In genomic region chr7:138449580-138449979, GRCh38 we compare ENCODE assay signal across 10 cellular contexts. TPM values are rescaled to one million over a fixed set of nuclear protein-coding genes. Genes with fewer than 3 reads are reported as not detected.
A peak's percentile ranks its signal among the peaks of the same experiment; 100 is the strongest.
DNase-seq lines count a peak whose midpoint lies in the region; ATAC-seq, FAIRE-seq and TF ChIP-seq lines count a peak whose summit lies in the region.
"Had no signal": no experiment of that assay in that cellular context is flagged by ENCODE, and none has a peak within 500 bp of the region (broad histone marks: within the 10 kb centered on the region; RNA-seq: fewer than 3 reads in every experiment).

No MANE protein-coding gene starts in this region.

- peaks cover 5% of the 10 kb centered on the region for H3K27me3 Mint-ChIP-seq in CD4-positive, CD25-positive, alpha-beta regulatory T cell
- H3K27me3 Mint-ChIP-seq in naive thymus-derived CD8-positive, alpha-beta T cell = no peaks in the 10 kb centered on the region

- H2AFZ ChIP-seq in KMS-11 (ENCODE audit: low read depth) = no peak overlapping the region

- H3K27me3 ChIP-seq in CD4-positive, CD25-positive, alpha-beta regulatory T cell (ENCODE audit: control insufficient read depth, insufficient read depth, low read length) = no peaks in the 10 kb centered on the region
- no peaks in the 10 kb centered on the region for H3K27me3 ChIP-seq in KMS-11 (ENCODE audit: insufficient read depth, low read depth)
- H3K27me3 ChIP-seq: stomach had no signal

- FAIRE-seq in urothelium cell line (lab: Jason Lieb, UNC) = no peak

- H3K9me3 Mint-ChIP-seq in CD4-positive, CD25-positive, alpha-beta regulatory T cell = no peaks in the 10 kb centered on the region
- no peaks in the 10 kb centered on the region for H3K9me3 Mint-ChIP-seq in naive thymus-derived CD8-positive, alpha-beta T cell

- no peaks in the 10 kb centered on the region for H3K79me2 ChIP-seq in KMS-11 (ENCODE audit: insufficient read depth, low read depth)

- no peak overlapping the region for H3K9ac ChIP-seq in KMS-11

- ATAC-seq in CD4-positive, CD25-positive, alpha-beta regulatory T cell (ENCODE audit: low read depth in 2 of 2) = no peak
- ATAC-seq in naive thymus-derived CD8-positive, alpha-beta T cell = no peak
- no peak for ATAC-seq in HG03439 (IDR thresholded peaks at IDR 0.05; ENCODE audit: unreplicated experiment)
- ATAC-seq in GM19328 (IDR thresholded peaks at IDR 0.05; ENCODE audit: unreplicated experiment) = no peak
- ATAC-seq: left lobe of liver had no signal

- no peaks in the 10 kb centered on the region for H3K4me1 Mint-ChIP-seq in CD4-positive, CD25-positive, alpha-beta regulatory T cell
- no peaks in the 10 kb centered on the region for H3K4me1 Mint-ChIP-seq in naive thymus-derived CD8-positive, alpha-beta T cell

- H3K4me3 Mint-ChIP-seq in CD4-positive, CD25-positive, alpha-beta regulatory T cell = no peak overlapping the region
- H3K4me3 Mint-ChIP-seq in naive thymus-derived CD8-positive, alpha-beta T cell = no peak overlapping the region

- H4K20me1 ChIP-seq in KMS-11 (ENCODE audit: insufficient read depth) = no peaks in the 10 kb centered on the region

- no peaks in the 10 kb centered on the region for H3K36me3 ChIP-seq in CD4-positive, CD25-positive, alpha-beta regulatory T cell (ENCODE audit: control insufficient read depth, insufficient read depth, low read length)
- H3K36me3 ChIP-seq in KMS-11 (ENCODE audit: insufficient read depth) = no peaks in the 10 kb centered on the region
- H3K36me3 ChIP-seq: stomach had no signal

- peak in 2 of 3 donors; percentile 9 to 22 for DNase-seq in CD4-positive, CD25-positive, alpha-beta regulatory T cell
- peak; percentile 48 for DNase-seq in activated T-cell treated with anti-CD3 and anti-CD28 coated beads, Interleukin-2, amount 50 U/mL, for 1 hour
- peak; percentile 12 to 73 (median 26) for DNase-seq in naive thymus-derived CD8-positive, alpha-beta T cell
- no peak for DNase-seq in HK-2 (ENCODE audit: unreplicated experiment)
- DNase-seq in urothelium cell line (ENCODE audit: low spot score) = no peak
- DNase-seq: stomach had no signal

- no peak overlapping the region for H3K4me2 ChIP-seq in KMS-11

- no peaks in the 10 kb centered on the region for H3K9me3 ChIP-seq in CD4-positive, CD25-positive, alpha-beta regulatory T cell (ENCODE audit: control insufficient read depth in 2 of 2, low read length in 2 of 2)
- H3K9me3 ChIP-seq: stomach had no signal

- POLR2A ChIA-PET in naive thymus-derived CD8-positive, alpha-beta T cell (lab: Charles Lee) = no interaction called here

- H3K36me3 Mint-ChIP-seq in CD4-positive, CD25-positive, alpha-beta regulatory T cell = no peaks in the 10 kb centered on the region
- H3K36me3 Mint-ChIP-seq in naive thymus-derived CD8-positive, alpha-beta T cell = no peaks in the 10 kb centered on the region

- H3K4me1 ChIP-seq in CD4-positive, CD25-positive, alpha-beta regulatory T cell (ENCODE audit: control insufficient read depth, insufficient read depth, low read length, poor library complexity, severe bottlenecking) = no peaks in the 10 kb centered on the region
- H3K4me1 ChIP-seq in KMS-11 (ENCODE audit: low read depth, poor library complexity, severe bottlenecking) = no peaks in the 10 kb centered on the region
- H3K4me1 ChIP-seq: stomach had no signal

- TF ChIP-seq CTCF in KMS-11 (conservative IDR thresholded peaks at IDR 0.05; ENCODE audit: low read depth, low read length) = peak; percentile 64; the same call in 1 of the 2 replicates

- no peak overlapping the region for H3K27ac Mint-ChIP-seq in CD4-positive, CD25-positive, alpha-beta regulatory T cell
- H3K27ac Mint-ChIP-seq in naive thymus-derived CD8-positive, alpha-beta T cell = no peak overlapping the region

- no peak overlapping the region for H3K4me3 ChIP-seq in CD4-positive, CD25-positive, alpha-beta regulatory T cell (ENCODE audit: low read depth, low read length)
- H3K4me3 ChIP-seq in KMS-11 (IDR thresholded peaks at IDR 0.05; ENCODE audit: insufficient read depth, low read depth, low read length) = no peak overlapping the region
- H3K4me3 ChIP-seq: stomach had no signal

- no peak overlapping the region for H3K27ac ChIP-seq in CD4-positive, CD25-positive, alpha-beta regulatory T cell (ENCODE audit: insufficient read depth, low read length, poor library complexity, severe bottlenecking)
- no peak overlapping the region for H3K27ac ChIP-seq in KMS-11
- H3K27ac ChIP-seq: stomach had no signal

RNA-seq across cellular contexts. Expression of gene TRIM24, which starts 10.5 kb away (rescaled TPM):
- total RNA-seq in CD4-positive, CD25-positive, alpha-beta regulatory T cell = 20.5 TPM
- 1 to 10 TPM; 5.6 to 8.8 (median 7.2) TPM for polyA plus RNA-seq in CD4-positive, CD25-positive, alpha-beta regulatory T cell
- total RNA-seq in naive thymus-derived CD8-positive, alpha-beta T cell = 10 to 100 TPM; 21.3 to 24.0 TPM
- 10 to 100 TPM in 1 of 3 donors, 1 to 10 TPM in 2; 5.8 to 12.2 (median 8.6) TPM for polyA plus RNA-seq in naive thymus-derived CD8-positive, alpha-beta T cell

Comparison
In these comparisons a context has a peak if more than half of its experiments do, and no peak if none do; other contexts are left out.
1. DNase-seq: peak in CD4-positive, CD25-positive, alpha-beta regulatory T cell (2 of 3), activated T-cell treated with anti-CD3 and anti-CD28 coated beads, Interleukin-2, amount 50 U/mL, for 1 hour (single experiment) and naive thymus-derived CD8-positive, alpha-beta T cell (10 of 10); none in HK-2 (single experiment) and urothelium cell line (single experiment).